ENCODE assay signal across 22 cellular contexts in the genomic region with DNA sequence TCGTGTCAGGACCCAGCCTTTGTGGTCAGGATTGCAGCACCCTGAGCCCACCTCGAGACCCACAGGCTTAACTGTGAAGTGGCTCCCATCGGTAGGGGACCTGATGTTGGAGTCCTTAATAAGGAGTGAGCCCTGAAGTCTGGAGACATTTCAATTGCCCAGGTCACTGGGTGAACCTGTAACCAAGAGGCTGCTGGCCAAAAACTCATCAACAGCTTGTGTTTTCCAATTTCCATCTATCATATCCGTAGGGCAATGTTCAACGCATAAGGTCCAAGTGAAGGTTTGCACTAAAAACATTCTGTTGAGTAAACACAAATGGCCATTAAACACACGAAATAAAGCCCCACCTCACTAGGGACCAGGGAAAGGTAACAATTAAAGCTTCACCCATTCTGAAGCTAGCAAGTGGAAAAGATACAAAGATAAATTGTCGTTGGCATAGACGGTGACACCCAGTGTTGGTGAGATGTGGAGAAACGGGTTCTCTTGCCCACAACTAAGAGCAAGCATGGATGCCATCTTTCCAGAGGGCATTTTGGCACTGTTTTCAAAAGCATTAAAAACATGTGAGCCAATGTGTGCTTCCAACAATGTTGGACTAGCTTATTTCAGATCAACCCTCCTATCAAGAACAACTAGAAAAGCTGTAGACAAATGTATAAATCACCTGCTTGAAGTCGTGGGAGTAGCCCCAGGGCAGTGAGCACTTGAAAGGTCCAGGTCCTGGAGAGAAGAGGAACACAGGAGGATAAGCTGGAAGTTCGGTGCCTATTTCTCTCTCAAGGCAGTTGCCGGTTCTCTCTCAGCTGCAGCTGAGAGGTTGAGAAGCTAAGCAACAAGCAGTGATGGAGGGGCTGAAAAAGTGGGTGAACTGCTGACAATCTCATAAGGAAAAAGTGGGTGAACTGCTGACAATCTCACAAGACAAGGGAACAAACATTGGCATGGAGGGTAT. TPM values are rescaled to one million over a fixed set of nuclear protein-coding genes. Genes with fewer than 3 reads are reported as not detected.
"Had no signal": no experiment of that assay in that cellular context is flagged by ENCODE, and none has a peak within 500 bp of the region (broad histone marks: within the 10 kb centered on the region; RNA-seq: fewer than 3 reads in every experiment).

No MANE protein-coding gene starts in this region.

- H3K27ac ChIP-seq: breast epithelium had no signal

- DNase-seq: activated CD4-positive, alpha-beta T cell treated with anti-CD3 and anti-CD28 coated beads for 48 hours; activated CD4-positive, alpha-beta T cell treated with anti-CD3 and anti-CD28 coated beads, Interleukin-2, amount 50 U/mL, for 4 hours; activated CD4-positive, CD25-positive, alpha-beta regulatory T cell treated with anti-CD3 and anti-CD28 coated beads, Interleukin-2, amount 50 U/mL, for 72 hours; activated CD8-positive, alpha-beta memory T cell treated with anti-CD3 and anti-CD28 coated beads, Interleukin-2, amount 50 U/mL, for 48 hours; activated CD8-positive, alpha-beta T cell treated with anti-CD3 and anti-CD28 coated beads, Interleukin-2, amount 10 ng/mL, durations not matched to agents 7 days and 5 days; activated naive CD4-positive, alpha-beta T cell; activated T-cell treated with anti-CD3 and anti-CD28 coated beads, Interleukin-2, amount 50 U/mL, for 1 hour; aorta; KG1; NCI-H1048; NCI-H146; NCI-H2029; NCI-H2107; NCI-H2171 treated with DMSO at 0.1 percent for 48 hours; NCI-H226; NCI-H510A; NCI-H526 treated with DMSO at 0.1 percent for 48 hours; PC-3; SHP77 treated with DMSO at 0.1 percent for 48 hours had no signal

- H3K4me3 ChIP-seq: breast epithelium had no signal

- ATAC-seq: activated CD8-positive, alpha-beta T cell treated with anti-CD3 and anti-CD28 coated beads, Interleukin-2, amount 10 ng/mL, durations not matched to agents 7 days and 5 days; PC-3; WTC11 had no signal

- H3K36me3 ChIP-seq: breast epithelium had no signal

RNA-seq across cellular contexts. Expression of gene PCSK6, which starts 56.3 kb away (rescaled TPM):
- total RNA-seq: M059J had no signal
